Comparison of ENCODE assay signal across 18 cellular contexts in genomic region chr12:51098611-51099010, GRCh38.
"Had no signal": no experiment of that assay in that cellular context is flagged by ENCODE, and none has a peak within 500 bp of the region (broad histone marks: within the 10 kb centered on the region; RNA-seq: fewer than 3 reads in every experiment).

No MANE protein-coding gene starts in this region.

- H3K27me3 ChIP-seq: body of pancreas, dorsolateral prefrontal cortex, foreskin keratinocyte, left lung, neural progenitor cell, thyroid gland had no signal

- H3K4me3 ChIP-seq: body of pancreas, dorsolateral prefrontal cortex, left lung, neural progenitor cell, thyroid gland had no signal

- DNase-seq: activated CD4-positive, alpha-beta T cell treated with anti-CD3 and anti-CD28 coated beads, Interleukin-2, amount 50 U/mL, for 1 hour; activated CD8-positive, alpha-beta T cell treated with anti-CD3 and anti-CD28 coated beads, Interleukin-2, amount 10 ng/mL, durations not matched to agents 7 days and 5 days; amygdala; body of pancreas; caudate nucleus; dorsolateral prefrontal cortex; effector memory CD8-positive, alpha-beta T cell; foreskin keratinocyte; left lung; naive thymus-derived CD8-positive, alpha-beta T cell; stimulated activated CD4-positive, alpha-beta T cell treated with anti-CD3 and anti-CD28 coated beads, Interleukin-2, amount 100 ng/mL, for 48 hours; stimulated activated CD8-positive, alpha-beta memory T cell treated with anti-CD3 and anti-CD28 coated beads, Interleukin-4, amount 100 ng/mL, for 48 hours; stimulated activated naive CD4-positive, alpha-beta T cell; substantia nigra; thyroid gland had no signal

- FAIRE-seq: colon, endothelial cell of umbilical vein had no signal
